Comparison of ENCODE assay signal across 1 cellular context in the genomic region with DNA sequence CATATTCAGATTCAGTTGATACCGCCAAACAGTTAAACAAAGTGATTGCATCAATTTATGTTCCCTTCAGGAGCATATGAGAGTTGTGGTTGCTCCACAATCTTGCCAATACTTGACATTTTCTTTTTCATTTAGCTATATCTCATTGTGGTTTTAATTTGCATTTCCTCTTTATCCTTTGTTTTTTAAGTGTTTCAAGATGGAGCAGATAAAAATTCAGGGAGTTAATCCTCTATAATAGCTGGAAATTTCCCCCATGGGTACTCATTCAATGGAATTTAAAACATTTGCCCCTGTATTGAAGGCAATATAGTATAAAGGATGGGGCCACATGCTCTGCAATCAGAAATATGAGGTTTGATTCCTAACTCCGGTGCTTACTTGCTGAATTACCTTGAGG.
TF ChIP-seq lines count a peak whose summit lies in the region.

No MANE protein-coding gene starts in this region.

TF ChIP-seq in A549, 52 proteins besides CTCF, POLR2A, EP300 and RAD21 (continued from another document):
- no peak for TF ChIP-seq FOSL2 (IDR thresholded peaks at IDR 0.05)
- no peak for TF ChIP-seq FOSL2 (CRISPR knock-in tag; IDR thresholded peaks at IDR 0.05)
- no peak for TF ChIP-seq FOSB (CRISPR knock-in tag; IDR thresholded peaks at IDR 0.05)
- TF ChIP-seq, protein P1, sequence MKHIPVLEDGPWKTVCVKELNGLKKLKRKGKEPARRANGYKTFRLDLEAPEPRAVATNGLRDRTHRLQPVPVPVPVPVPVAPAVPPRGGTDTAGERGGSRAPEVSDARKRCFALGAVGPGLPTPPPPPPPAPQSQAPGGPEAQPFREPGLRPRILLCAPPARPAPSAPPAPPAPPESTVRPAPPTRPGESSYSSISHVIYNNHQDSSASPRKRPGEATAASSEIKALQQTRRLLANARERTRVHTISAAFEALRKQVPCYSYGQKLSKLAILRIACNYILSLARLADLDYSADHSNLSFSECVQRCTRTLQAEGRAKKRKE (CRISPR knock-in tag; IDR thresholded peaks at IDR 0.05; ENCODE audit: low read depth) = no peak
- no peak for TF ChIP-seq JUN (IDR thresholded peaks at IDR 0.05)
- no peak for TF ChIP-seq TP53 (CRISPR knock-in tag; IDR thresholded peaks at IDR 0.05)
- TF ChIP-seq PHF8 (IDR thresholded peaks at IDR 0.05; ENCODE audit: borderline replicate concordance, low read depth) = no peak
- TF ChIP-seq SMC3 (IDR thresholded peaks at IDR 0.05) = no peak
- TF ChIP-seq, protein P2, sequence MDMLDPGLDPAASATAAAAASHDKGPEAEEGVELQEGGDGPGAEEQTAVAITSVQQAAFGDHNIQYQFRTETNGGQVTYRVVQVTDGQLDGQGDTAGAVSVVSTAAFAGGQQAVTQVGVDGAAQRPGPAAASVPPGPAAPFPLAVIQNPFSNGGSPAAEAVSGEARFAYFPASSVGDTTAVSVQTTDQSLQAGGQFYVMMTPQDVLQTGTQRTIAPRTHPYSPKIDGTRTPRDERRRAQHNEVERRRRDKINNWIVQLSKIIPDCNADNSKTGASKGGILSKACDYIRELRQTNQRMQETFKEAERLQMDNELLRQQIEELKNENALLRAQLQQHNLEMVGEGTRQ (IDR thresholded peaks at IDR 0.05) = no peak
- no peak for TF ChIP-seq RNF2 (IDR thresholded peaks at IDR 0.05; ENCODE audit: borderline replicate concordance, low read depth)
- TF ChIP-seq, protein P3, sequence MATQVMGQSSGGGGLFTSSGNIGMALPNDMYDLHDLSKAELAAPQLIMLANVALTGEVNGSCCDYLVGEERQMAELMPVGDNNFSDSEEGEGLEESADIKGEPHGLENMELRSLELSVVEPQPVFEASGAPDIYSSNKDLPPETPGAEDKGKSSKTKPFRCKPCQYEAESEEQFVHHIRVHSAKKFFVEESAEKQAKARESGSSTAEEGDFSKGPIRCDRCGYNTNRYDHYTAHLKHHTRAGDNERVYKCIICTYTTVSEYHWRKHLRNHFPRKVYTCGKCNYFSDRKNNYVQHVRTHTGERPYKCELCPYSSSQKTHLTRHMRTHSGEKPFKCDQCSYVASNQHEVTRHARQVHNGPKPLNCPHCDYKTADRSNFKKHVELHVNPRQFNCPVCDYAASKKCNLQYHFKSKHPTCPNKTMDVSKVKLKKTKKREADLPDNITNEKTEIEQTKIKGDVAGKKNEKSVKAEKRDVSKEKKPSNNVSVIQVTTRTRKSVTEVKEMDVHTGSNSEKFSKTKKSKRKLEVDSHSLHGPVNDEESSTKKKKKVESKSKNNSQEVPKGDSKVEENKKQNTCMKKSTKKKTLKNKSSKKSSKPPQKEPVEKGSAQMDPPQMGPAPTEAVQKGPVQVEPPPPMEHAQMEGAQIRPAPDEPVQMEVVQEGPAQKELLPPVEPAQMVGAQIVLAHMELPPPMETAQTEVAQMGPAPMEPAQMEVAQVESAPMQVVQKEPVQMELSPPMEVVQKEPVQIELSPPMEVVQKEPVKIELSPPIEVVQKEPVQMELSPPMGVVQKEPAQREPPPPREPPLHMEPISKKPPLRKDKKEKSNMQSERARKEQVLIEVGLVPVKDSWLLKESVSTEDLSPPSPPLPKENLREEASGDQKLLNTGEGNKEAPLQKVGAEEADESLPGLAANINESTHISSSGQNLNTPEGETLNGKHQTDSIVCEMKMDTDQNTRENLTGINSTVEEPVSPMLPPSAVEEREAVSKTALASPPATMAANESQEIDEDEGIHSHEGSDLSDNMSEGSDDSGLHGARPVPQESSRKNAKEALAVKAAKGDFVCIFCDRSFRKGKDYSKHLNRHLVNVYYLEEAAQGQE (IDR thresholded peaks at IDR 0.05) = no peak
- TF ChIP-seq FOXS1 (CRISPR knock-in tag; IDR thresholded peaks at IDR 0.05) = no peak
- no peak for TF ChIP-seq NPAS2 (CRISPR knock-in tag; IDR thresholded peaks at IDR 0.05; ENCODE audit: borderline replicate concordance)
